20 cellular contexts compared by ENCODE assay signal in the genomic region with DNA sequence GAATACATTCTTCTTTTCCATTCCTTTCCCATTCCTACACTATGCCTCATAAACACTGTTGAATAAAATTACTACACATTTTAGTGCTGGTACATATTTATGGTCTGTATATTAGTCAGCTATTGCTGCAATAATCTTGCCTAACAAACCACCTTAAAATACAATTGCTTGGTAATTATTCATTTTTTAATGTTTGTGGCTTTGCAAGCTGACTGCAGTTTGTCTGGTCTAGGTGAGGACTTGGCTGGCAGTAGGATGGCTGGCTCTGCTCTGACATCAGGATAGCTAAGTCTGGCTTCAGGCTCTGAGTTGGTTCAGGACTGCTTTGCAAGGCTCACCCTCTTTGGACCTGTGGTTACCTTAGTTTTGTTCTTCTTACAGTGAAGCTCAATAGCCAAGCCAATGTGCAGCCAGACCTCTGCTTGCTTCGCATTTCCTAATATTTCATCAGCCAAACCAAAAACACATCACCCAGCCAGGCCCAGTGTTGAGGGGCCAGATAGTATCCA.
A peak's percentile ranks its signal among the peaks of the same experiment; 100 is the strongest.
DNase-seq lines count a peak whose midpoint lies in the region; ATAC-seq and TF ChIP-seq lines count a peak whose summit lies in the region.
"Had no signal": no experiment of that assay in that cellular context is flagged by ENCODE, and none has a peak within 500 bp of the region (broad histone marks: within the 10 kb centered on the region; RNA-seq: fewer than 3 reads in every experiment).

No MANE protein-coding gene starts in this region.

- H2AFZ ChIP-seq in GM23248 (no peak overlapping the region), neuronal stem cell (ENCODE audit: low read length) (no peak overlapping the region)

- H4K8ac ChIP-seq in neuronal stem cell (ENCODE audit: low read depth, low read length) = no peak overlapping the region

- H3F3A ChIP-seq in GM23248 (ENCODE audit: insufficient read depth) = no peaks in the 10 kb centered on the region

- TF ChIP-seq CTCF in choroid plexus epithelial cell (conservative IDR thresholded peaks at IDR 0.05; ENCODE audit: low read depth, low read length) (no peak), gastroesophageal sphincter (IDR thresholded peaks at IDR 0.05) (no peak)

- H3K27me3 ChIP-seq in GM23248 (replicated peaks; ENCODE audit: insufficient read depth) (no peaks in the 10 kb centered on the region), neuronal stem cell (ENCODE audit: control insufficient read depth in 3 of 3, insufficient read depth in 3 of 3, low read depth in 1 of 3, low read length in 3 of 3) (no peaks in the 10 kb centered on the region), gastroesophageal sphincter (no peaks in the 10 kb centered on the region)
- H3K27me3 ChIP-seq: BE2C, testis had no signal

- TF ChIP-seq EP300 in gastroesophageal sphincter (IDR thresholded peaks at IDR 0.05) = no peak

- H4K20me1 ChIP-seq in GM23248 (ENCODE audit: insufficient read depth) = no peaks in the 10 kb centered on the region

- no peak for ATAC-seq in gastroesophageal sphincter

- no peaks in the 10 kb centered on the region for H3K79me1 ChIP-seq in neuronal stem cell (ENCODE audit: low read depth, low read length)

- H2AK5ac ChIP-seq in neuronal stem cell (ENCODE audit: low read depth, low read length) = no peak overlapping the region

- H3K9me2 ChIP-seq in GM23248 (ENCODE audit: insufficient read depth) = no peaks in the 10 kb centered on the region

- no peaks in the 10 kb centered on the region for H3K36me3 ChIP-seq in GM23248 (ENCODE audit: low read depth)
- H3K36me3 ChIP-seq in neuronal stem cell (replicated peaks in 1 of 2; ENCODE audit: control insufficient read depth in 2 of 2, insufficient read depth in 2 of 2, low read length in 2 of 2) = no peaks in the 10 kb centered on the region
- no peaks in the 10 kb centered on the region for H3K36me3 ChIP-seq in gastroesophageal sphincter
- H3K36me3 ChIP-seq: BE2C had no signal

- H2BK12ac ChIP-seq in neuronal stem cell (ENCODE audit: low read length) = no peak overlapping the region

- in situ Hi-C loops in GM23248 (cut with MboI) = no loop called here

- no peak overlapping the region for H2BK120ac ChIP-seq in neuronal stem cell (ENCODE audit: low read depth, low read length)

- TF ChIP-seq POLR2A in gastroesophageal sphincter (IDR thresholded peaks at IDR 0.05) = no peak

- H3K4me1 ChIP-seq in GM23248 (ENCODE audit: insufficient read depth) (no peaks in the 10 kb centered on the region), neuronal stem cell (ENCODE audit: control insufficient read depth in 2 of 2, insufficient read depth in 1 of 2, low read depth in 1 of 2, low read length in 2 of 2) (no peaks in the 10 kb centered on the region), gastroesophageal sphincter (no peaks in the 10 kb centered on the region)
- H3K4me1 ChIP-seq: BE2C, testis had no signal

- H2BK5ac ChIP-seq in neuronal stem cell (ENCODE audit: low read length) = no peak overlapping the region

- H3K4me2 ChIP-seq in GM23248 (ENCODE audit: unreplicated experiment) (no peak overlapping the region), neuronal stem cell (ENCODE audit: insufficient read depth, low read length, poor library complexity, severe bottlenecking) (no peak overlapping the region)

- no peak overlapping the region for H3K27ac ChIP-seq in GM23248
- no peak overlapping the region for H3K27ac ChIP-seq in neuronal stem cell (replicated peaks; ENCODE audit: low read length)
- H3K27ac ChIP-seq in gastroesophageal sphincter = no peak overlapping the region
- H3K27ac ChIP-seq: dorsolateral prefrontal cortex, testis had no signal

- H2BK15ac ChIP-seq in neuronal stem cell (ENCODE audit: low read length) = no peak overlapping the region

- WGBS in GM23248 (ENCODE audit: low coverage in 1 of 2, low lambda C conversion rate in 2 of 2, missing lambda C conversion rate in 2 of 2), 2 experiments = 5 to 14% methylated on average over 1 of the region's 1 CpG
- WGBS in neuronal stem cell (ENCODE audit: extremely low coverage in 2 of 2, insufficient read length in 2 of 2, insufficient replicate concordance in 1 of 2), 2 donors = no CpG with 5 or more reads among the region's 1 CpG
- WGBS in gastroesophageal sphincter (ENCODE audit: low coverage in 1 of 2), 2 donors = 33 to 57% methylated on average over 1 of the region's 1 CpG

- peak overlapping the region; percentile 58 for H3K18ac ChIP-seq in neuronal stem cell (ENCODE audit: low read length)

- H3K79me2 ChIP-seq in GM23248 (ENCODE audit: insufficient read depth) = no peaks in the 10 kb centered on the region

- H3K14ac ChIP-seq in neuronal stem cell (ENCODE audit: low read length) = no peak overlapping the region

- no peak overlapping the region for H3K4ac ChIP-seq in neuronal stem cell (ENCODE audit: low read length)

- H3K4me3 ChIP-seq in GM23248 (no peak overlapping the region), choroid plexus epithelial cell (ENCODE audit: low read depth, low read length) (no peak overlapping the region), neuronal stem cell (ENCODE audit: low read length in 2 of 2) (no peak overlapping the region), gastroesophageal sphincter (no peak overlapping the region)
- H3K4me3 ChIP-seq: dorsolateral prefrontal cortex, testis had no signal

- no peaks in the 10 kb centered on the region for H3K9me3 ChIP-seq in GM23248 (ENCODE audit: low read depth)
- H3K9me3 ChIP-seq in neuronal stem cell (replicated peaks in 1 of 2; ENCODE audit: control insufficient read depth in 2 of 2, insufficient read depth in 1 of 2, low read depth in 1 of 2, low read length in 2 of 2) = no peaks in the 10 kb centered on the region
- H3K9me3 ChIP-seq in gastroesophageal sphincter = peaks cover 0 to 9% (median 0%) of the 10 kb centered on the region in 3 donors
- H3K9me3 ChIP-seq: BE2C, testis had no signal

- H4K91ac ChIP-seq in neuronal stem cell (ENCODE audit: low read depth, low read length, poor library complexity) = no peak overlapping the region

- H3K23ac ChIP-seq in neuronal stem cell (ENCODE audit: low read depth, low read length, poor library complexity) = no peak overlapping the region

- H3K9ac ChIP-seq in GM23248 (no peak overlapping the region), neuronal stem cell (ENCODE audit: low read depth, low read length, poor library complexity) (no peak overlapping the region)

- DNase-seq in GM23248 = peak; percentile 31
- peak; percentile 85 for DNase-seq in NOMO-1 treated with DMSO at 0.1 percent for 48 hours (lab: John Stamatoyannopoulos, UW; ENCODE audit: unreplicated experiment)
- DNase-seq in choroid plexus epithelial cell (ENCODE audit: low read depth) = peak; percentile 69
- DNase-seq in neuronal stem cell (ENCODE audit: low spot score) = no peak
- no peak for DNase-seq in iPS-NIHi7 (ENCODE audit: extremely low spot score)
- DNase-seq in NCI-H1092 (lab: John Stamatoyannopoulos, UW) = no peak
- no peak for DNase-seq in NCI-H2196 treated with DMSO at 0.1 percent for 48 hours (lab: John Stamatoyannopoulos, UW; ENCODE audit: unreplicated experiment)
- DNase-seq: activated T-cell treated with anti-CD3 and anti-CD28 coated beads, Interleukin-2, amount 50 U/mL, for 48 hours; amygdala; BE2C; DMS153; dorsolateral prefrontal cortex; GOT3; NCI-H1694 treated with DMSO at 0.1 percent for 48 hours; NCI-H510A treated with DMSO at 0.1 percent for 48 hours; SHP77 treated with DMSO at 0.1 percent for 48 hours; stimulated activated CD4-positive, alpha-beta T cell treated with anti-CD3 and anti-CD28 coated beads, Interleukin-2, amount 100 ng/mL, for 24 hours; T-helper 9 cell; testis had no signal

Comparison
In these comparisons a context has a peak if more than half of its experiments do, and no peak if none do; other contexts are left out.
1. DNase-seq: peak in GM23248 (single experiment), NOMO-1 treated with DMSO at 0.1 percent for 48 hours (single experiment) and choroid plexus epithelial cell (single experiment); none in neuronal stem cell (single experiment), iPS-NIHi7 (single experiment), NCI-H1092 (single experiment) and NCI-H2196 treated with DMSO at 0.1 percent for 48 hours (single experiment).